ENCODE assay signal across 1 cellular context in the genomic region with DNA sequence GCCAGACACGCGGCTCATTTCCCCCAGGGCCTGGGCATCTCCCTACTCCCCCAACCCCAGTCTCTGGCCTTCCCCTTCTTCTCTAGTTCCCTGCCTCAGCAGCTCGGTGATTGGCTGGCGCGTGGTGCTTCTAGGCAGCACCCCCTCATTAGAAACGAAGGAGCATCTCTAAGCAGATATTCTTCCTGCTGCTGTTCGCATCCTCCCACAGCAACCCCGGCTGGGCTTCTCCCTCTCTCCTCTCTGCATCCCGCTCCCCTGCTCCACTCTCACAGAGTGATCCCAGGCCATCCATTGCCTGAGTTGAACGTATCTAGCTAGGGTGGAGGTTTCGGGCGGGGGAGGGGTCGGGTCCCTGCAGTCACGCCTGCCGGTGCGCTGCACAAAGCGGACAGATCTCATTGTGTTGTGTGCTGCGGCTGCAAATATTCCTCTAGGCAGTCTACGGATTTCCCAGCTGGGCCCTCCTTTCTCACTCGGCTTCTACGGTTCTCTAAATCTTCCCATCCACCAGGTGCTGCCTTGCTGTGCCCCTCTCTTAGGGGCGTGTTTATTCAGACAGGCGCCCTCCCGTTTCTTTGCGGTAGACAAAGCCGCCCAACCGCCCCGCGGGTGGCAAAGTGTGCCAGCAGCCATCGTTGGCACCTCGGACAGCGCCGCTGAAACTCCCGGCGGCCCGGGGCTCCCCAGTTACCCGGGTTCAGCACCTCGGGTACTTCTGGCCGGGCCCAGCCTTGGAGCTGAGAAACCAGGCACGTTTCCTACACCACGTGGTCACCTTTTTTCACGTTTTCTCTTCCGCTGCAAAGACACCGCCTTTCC.
A peak's percentile ranks its signal among the peaks of the same experiment; 100 is the strongest.
TF ChIP-seq lines count a peak whose summit lies in the region.

No MANE protein-coding gene starts in this region.

TF ChIP-seq in H1, 55 proteins besides CTCF, POLR2A, EP300 and RAD21 (continued from another document):
- no peak for TF ChIP-seq SP1 (IDR thresholded peaks at IDR 0.05; ENCODE audit: low read depth, low read length)
- TF ChIP-seq JUN (IDR thresholded peaks at IDR 0.05; ENCODE audit: low read depth, low read length) = no peak
- no peak for TF ChIP-seq TCF12 (IDR thresholded peaks at IDR 0.05; ENCODE audit: low read depth, low read length)
- peak; percentile 85 for TF ChIP-seq ASH2L (IDR thresholded peaks at IDR 0.05; ENCODE audit: low read length)
- TF ChIP-seq BACH1 (IDR thresholded peaks at IDR 0.05; ENCODE audit: low read length) = no peak
- no peak for TF ChIP-seq CBX8 (IDR thresholded peaks at IDR 0.05; ENCODE audit: borderline replicate concordance, low read depth, low read length)
- peak; percentile 68; the same call in 1 of the 2 replicates for TF ChIP-seq RBBP5 (IDR thresholded peaks at IDR 0.05; ENCODE audit: borderline replicate concordance, low read depth, low read length)
- TF ChIP-seq CHD7 (IDR thresholded peaks at IDR 0.05; ENCODE audit: insufficient replicate concordance, low read length) = no peak
- no peak for TF ChIP-seq SIRT6 (IDR thresholded peaks at IDR 0.05; ENCODE audit: low read length)
- no peak for TF ChIP-seq ZNF274 (IDR thresholded peaks at IDR 0.05; ENCODE audit: borderline replicate concordance, extremely low read depth, low read length)
- TF ChIP-seq GABPA (IDR thresholded peaks at IDR 0.05; ENCODE audit: borderline replicate concordance, insufficient read depth, low read length) = no peak; the same call in 1 of the 2 replicates
- no peak for TF ChIP-seq NANOG (IDR thresholded peaks at IDR 0.05; ENCODE audit: insufficient read depth, low read depth, low read length, poor library complexity, severe bottlenecking)
- no peak for TF ChIP-seq CTBP2 (IDR thresholded peaks at IDR 0.05; ENCODE audit: borderline replicate concordance, insufficient read depth, insufficient read length, low read length)
- TF ChIP-seq, protein P1, sequence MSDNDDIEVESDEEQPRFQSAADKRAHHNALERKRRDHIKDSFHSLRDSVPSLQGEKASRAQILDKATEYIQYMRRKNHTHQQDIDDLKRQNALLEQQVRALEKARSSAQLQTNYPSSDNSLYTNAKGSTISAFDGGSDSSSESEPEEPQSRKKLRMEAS (IDR thresholded peaks at IDR 0.05) = peak; percentile 96
- peak; percentile 66 for TF ChIP-seq TAF7 (optimal IDR thresholded peaks at IDR 0.05; ENCODE audit: borderline replicate concordance, low read depth, low read length)
- TF ChIP-seq SIN3A (conservative IDR thresholded peaks at IDR 0.05 in 1 of 2, IDR thresholded peaks at IDR 0.05 in 1 of 2; ENCODE audit: low read depth in 1 of 2, low read length in 2 of 2) = peak; percentile 94
- TF ChIP-seq SP2 (IDR thresholded peaks at IDR 0.05; ENCODE audit: low read length) = no peak
- no peak for TF ChIP-seq HDAC6 (IDR thresholded peaks at IDR 0.05; ENCODE audit: low read depth, low read length)
- peak; percentile 80 for TF ChIP-seq YY1 (IDR thresholded peaks at IDR 0.05; ENCODE audit: low read depth, low read length)
- TF ChIP-seq JUND (IDR thresholded peaks at IDR 0.05; ENCODE audit: low read length) = no peak
- TF ChIP-seq SUZ12 (IDR thresholded peaks at IDR 0.05; ENCODE audit: low read length) = no peak; the same call in 1 of the 2 replicates
- no peak for TF ChIP-seq FOSL1 (IDR thresholded peaks at IDR 0.05; ENCODE audit: insufficient read depth, low read depth, low read length)
- no peak for TF ChIP-seq EGR1 (IDR thresholded peaks at IDR 0.05; ENCODE audit: borderline replicate concordance, low read depth, low read length)
- no peak for TF ChIP-seq GTF2F1 (IDR thresholded peaks at IDR 0.05; ENCODE audit: borderline replicate concordance, low read depth, low read length)
- TF ChIP-seq MAFK (IDR thresholded peaks at IDR 0.05; ENCODE audit: low read depth, low read length) = no peak
- TF ChIP-seq CEBPB (IDR thresholded peaks at IDR 0.05; ENCODE audit: low read depth, low read length) = no peak
- TF ChIP-seq, protein P2, sequence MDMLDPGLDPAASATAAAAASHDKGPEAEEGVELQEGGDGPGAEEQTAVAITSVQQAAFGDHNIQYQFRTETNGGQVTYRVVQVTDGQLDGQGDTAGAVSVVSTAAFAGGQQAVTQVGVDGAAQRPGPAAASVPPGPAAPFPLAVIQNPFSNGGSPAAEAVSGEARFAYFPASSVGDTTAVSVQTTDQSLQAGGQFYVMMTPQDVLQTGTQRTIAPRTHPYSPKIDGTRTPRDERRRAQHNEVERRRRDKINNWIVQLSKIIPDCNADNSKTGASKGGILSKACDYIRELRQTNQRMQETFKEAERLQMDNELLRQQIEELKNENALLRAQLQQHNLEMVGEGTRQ (IDR thresholded peaks at IDR 0.05; ENCODE audit: low read length) = peak; percentile 66
- no peak for TF ChIP-seq RXRA (IDR thresholded peaks at IDR 0.05; ENCODE audit: insufficient read depth, low read depth, low read length)
- no peak for TF ChIP-seq CHD2 (IDR thresholded peaks at IDR 0.05; ENCODE audit: low read length)
- no peak for TF ChIP-seq CHD1 (IDR thresholded peaks at IDR 0.05; ENCODE audit: low read depth, low read length)
- no peak for TF ChIP-seq SRF (IDR thresholded peaks at IDR 0.05; ENCODE audit: low read depth, low read length)
- TF ChIP-seq NRF1 (IDR thresholded peaks at IDR 0.05; ENCODE audit: low read depth, low read length) = no peak
- TF ChIP-seq TEAD4 (IDR thresholded peaks at IDR 0.05; ENCODE audit: low read depth, low read length) = no peak
- peak; percentile 30; the same call in 1 of the 2 replicates for TF ChIP-seq SP4 (IDR thresholded peaks at IDR 0.05; ENCODE audit: low read length)
- TF ChIP-seq RFX5 (IDR thresholded peaks at IDR 0.05; ENCODE audit: borderline replicate concordance, low read depth, low read length) = no peak
- TF ChIP-seq, protein P3, sequence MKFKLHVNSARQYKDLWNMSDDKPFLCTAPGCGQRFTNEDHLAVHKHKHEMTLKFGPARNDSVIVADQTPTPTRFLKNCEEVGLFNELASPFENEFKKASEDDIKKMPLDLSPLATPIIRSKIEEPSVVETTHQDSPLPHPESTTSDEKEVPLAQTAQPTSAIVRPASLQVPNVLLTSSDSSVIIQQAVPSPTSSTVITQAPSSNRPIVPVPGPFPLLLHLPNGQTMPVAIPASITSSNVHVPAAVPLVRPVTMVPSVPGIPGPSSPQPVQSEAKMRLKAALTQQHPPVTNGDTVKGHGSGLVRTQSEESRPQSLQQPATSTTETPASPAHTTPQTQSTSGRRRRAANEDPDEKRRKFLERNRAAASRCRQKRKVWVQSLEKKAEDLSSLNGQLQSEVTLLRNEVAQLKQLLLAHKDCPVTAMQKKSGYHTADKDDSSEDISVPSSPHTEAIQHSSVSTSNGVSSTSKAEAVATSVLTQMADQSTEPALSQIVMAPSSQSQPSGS (IDR thresholded peaks at IDR 0.05; ENCODE audit: low read length) = no peak
